Comparison of ENCODE assay signal across 1 cellular context in the genomic region with DNA sequence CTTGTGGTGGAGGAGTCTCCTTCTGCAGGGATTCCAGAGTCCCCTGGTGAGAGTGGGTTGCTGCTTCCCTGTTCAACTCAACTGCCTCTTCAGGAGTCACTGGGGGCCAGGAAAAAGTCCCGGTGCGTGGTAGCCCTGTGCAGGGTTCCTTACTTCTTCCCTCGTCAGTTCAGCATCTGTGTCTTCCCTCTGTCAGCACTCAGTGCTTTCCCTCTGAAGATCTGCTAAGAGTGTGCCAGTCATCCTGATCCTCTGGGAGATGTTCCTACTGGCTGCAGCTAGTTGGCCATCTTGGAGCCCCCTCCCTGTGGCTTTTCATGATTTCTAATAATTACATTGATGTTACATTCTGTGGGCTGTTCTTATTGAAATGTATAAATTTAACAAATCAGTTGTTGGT.
TF ChIP-seq lines count a peak whose summit lies in the region.

No MANE protein-coding gene starts in this region.

TF ChIP-seq in H1, 55 proteins besides CTCF, POLR2A, EP300 and RAD21:
- TF ChIP-seq BACH1 (IDR thresholded peaks at IDR 0.05; ENCODE audit: low read length), result no peak
